In genomic region chr17:17935321-17936271, GRCh38 we compare ENCODE assay signal across 1 cellular context.
TF ChIP-seq lines count a peak whose summit lies in the region.

No MANE protein-coding gene starts in this region.

TF ChIP-seq in GM23338, 12 proteins besides CTCF, POLR2A, EP300 and RAD21:
- TF ChIP-seq ZNF462 (CRISPR knock-in tag; IDR thresholded peaks at IDR 0.05) = no peak
- no peak for TF ChIP-seq POLR2AphosphoS5 (IDR thresholded peaks at IDR 0.05; ENCODE audit: low read depth)
- TF ChIP-seq REST (IDR thresholded peaks at IDR 0.05; ENCODE audit: unreplicated experiment) = no peak
- no peak for TF ChIP-seq STAT1 (IDR thresholded peaks at IDR 0.05; ENCODE audit: unreplicated experiment)
- no peak for TF ChIP-seq EZH2 (IDR thresholded peaks at IDR 0.05; ENCODE audit: low read depth, unreplicated experiment)
- no peak for TF ChIP-seq NANOG (IDR thresholded peaks at IDR 0.05; ENCODE audit: borderline replicate concordance)
- no peak for TF ChIP-seq ZNF114 (CRISPR knock-in tag; IDR thresholded peaks at IDR 0.05)
- TF ChIP-seq ZNF331 (CRISPR knock-in tag; IDR thresholded peaks at IDR 0.05; ENCODE audit: low read depth) = no peak
- TF ChIP-seq CREB1 (CRISPR knock-in tag; IDR thresholded peaks at IDR 0.05; ENCODE audit: low read depth) = no peak
- no peak for TF ChIP-seq ETS1 (IDR thresholded peaks at IDR 0.05)
- TF ChIP-seq EZH2phosphoT487 (IDR thresholded peaks at IDR 0.05; ENCODE audit: unreplicated experiment) = no peak
- no peak for TF ChIP-seq JUNB (IDR thresholded peaks at IDR 0.05; ENCODE audit: unreplicated experiment)
